16 cellular contexts compared by ENCODE assay signal in genomic region chr12:78802593-78802992, GRCh38.
DNase-seq lines count a peak whose midpoint lies in the region; ATAC-seq, FAIRE-seq and TF ChIP-seq lines count a peak whose summit lies in the region.
"Had no signal": no experiment of that assay in that cellular context is flagged by ENCODE, and none has a peak within 500 bp of the region (broad histone marks: within the 10 kb centered on the region; RNA-seq: fewer than 3 reads in every experiment).

No MANE protein-coding gene starts in this region.

- WGBS in HepG2 (ENCODE audit: low lambda C conversion rate) = 39% methylated on average over 3 of the region's 3 CpGs
- WGBS in sigmoid colon, 2 donors = 82 to 88% methylated on average over 3 of the region's 3 CpGs

- no peak overlapping the region for H2AFZ ChIP-seq in HepG2 (ENCODE audit: low read length)

- no peaks in the 10 kb centered on the region for H3K36me3 ChIP-seq in HepG2 (replicated peaks in 1 of 2; ENCODE audit: control insufficient read depth in 1 of 2, insufficient read depth in 2 of 2, low read length in 2 of 2)
- H3K36me3 ChIP-seq in sigmoid colon = no peaks in the 10 kb centered on the region
- H3K36me3 ChIP-seq: tibial nerve had no signal

- peak; percentile 22 for DNase-seq in AG09319 (ENCODE audit: extremely low read depth, low read depth)
- peak; percentile 29 for DNase-seq in HS-27A (ENCODE audit: low read depth)
- peak; percentile 93 for DNase-seq in amniotic epithelial cell (ENCODE audit: low read depth)
- peak; percentile 92 for DNase-seq in iris pigment epithelial cell (ENCODE audit: low read depth)
- DNase-seq in activated CD4-positive, alpha-beta T cell treated with anti-CD3 and anti-CD28 coated beads for 4 hours = no peak
- no peak for DNase-seq in HepG2 (ENCODE audit: low spot score)
- DNase-seq in sigmoid colon = no peak
- DNase-seq: activated CD4-positive, alpha-beta T cell treated with anti-CD3 and anti-CD28 coated beads, Interleukin-2, amount 50 U/mL, for 4 hours; activated naive CD4-positive, alpha-beta T cell; CD8-positive, alpha-beta T cell; NCI-H1105; NCI-H69; T-helper 1 cell had no signal

- CTCF ChIA-PET in HepG2 (lab: Yijun Ruan, JAX; ENCODE audit: low intra/inter-chr PET ratio, low total read pairs) = no interaction called here

- H3K4me3 ChIP-seq in HepG2 (replicated peaks in 1 of 3; ENCODE audit: insufficient read depth in 1 of 3, low read depth in 2 of 3, low read length in 3 of 3) = no peak overlapping the region
- H3K4me3 ChIP-seq in sigmoid colon = no peak overlapping the region
- H3K4me3 ChIP-seq: tibial nerve had no signal

- TF ChIP-seq CTCF in AG09319 (IDR thresholded peaks at IDR 0.05; ENCODE audit: low read depth, low read length) (no peak), HepG2 (CRISPR knock-in tag; IDR thresholded peaks at IDR 0.05) (no peak), sigmoid colon (IDR thresholded peaks at IDR 0.05) (no peak)

- TF ChIP-seq POLR2A in GM18505 (IDR thresholded peaks at IDR 0.05; ENCODE audit: borderline replicate concordance, extremely low read depth, insufficient read depth, insufficient read length) (no peak), HepG2 (IDR thresholded peaks at IDR 0.05; ENCODE audit: insufficient read depth in 1 of 2, low read depth in 2 of 2, low read length in 2 of 2) (no peak), sigmoid colon (IDR thresholded peaks at IDR 0.05) (no peak)

- H3K4me1 ChIP-seq in HepG2 (ENCODE audit: insufficient read depth, low read length) (no peaks in the 10 kb centered on the region), sigmoid colon (peaks cover 0 to 6% (median 0%) of the 10 kb centered on the region in 4 donors)
- H3K4me1 ChIP-seq: tibial nerve had no signal

- H4K20me1 ChIP-seq in HepG2 (ENCODE audit: insufficient read depth, low read length) = no peaks in the 10 kb centered on the region

- ATAC-seq in GM18505 (IDR thresholded peaks at IDR 0.05; ENCODE audit: unreplicated experiment) (no peak), HepG2 (no peak)
- ATAC-seq: CD8-positive, alpha-beta T cell; sciatic nerve had no signal

- no TSS peak for BruUV-seq in HepG2 (replicated peaks; lab: Mats Ljungman, UMichigan)

- H3K79me2 ChIP-seq in HepG2 (ENCODE audit: insufficient read depth, low read length) = no peaks in the 10 kb centered on the region

- no peaks in the 10 kb centered on the region for H3K9me3 ChIP-seq in HepG2 (ENCODE audit: low read length)
- no peaks in the 10 kb centered on the region for H3K9me3 ChIP-seq in sigmoid colon
- H3K9me3 ChIP-seq: tibial nerve had no signal

- intact Hi-C loops in HepG2 (cut with micrococcal nuclease; ENCODE audit: unreplicated experiment) = no loop called here
- intact Hi-C loops in sigmoid colon (cut with DNase I) = no loop called here

- TF ChIP-seq EP300 in HepG2 (IDR thresholded peaks at IDR 0.05; ENCODE audit: low read depth in 2 of 2, low read length in 2 of 2) (no peak), HepG2 (CRISPR knock-in tag; IDR thresholded peaks at IDR 0.05; ENCODE audit: borderline replicate concordance) (no peak), sigmoid colon (IDR thresholded peaks at IDR 0.05) (no peak)

- H3K9ac ChIP-seq in HepG2 (ENCODE audit: insufficient read depth, low read depth, low read length) = no peak overlapping the region

- H3K4me2 ChIP-seq in HepG2 (ENCODE audit: low read depth, low read length) = no peak overlapping the region

- no peaks in the 10 kb centered on the region for H3K27me3 ChIP-seq in HepG2 (ENCODE audit: control insufficient read depth in 1 of 2, insufficient read depth in 2 of 2, low read length in 2 of 2)
- no peaks in the 10 kb centered on the region for H3K27me3 ChIP-seq in sigmoid colon
- H3K27me3 ChIP-seq: tibial nerve had no signal

- POLR2A ChIA-PET in HepG2 (lab: Yijun Ruan, JAX) = no interaction called here

- in situ Hi-C loops in HepG2 (cut with HindIII; ENCODE audit: extremely low pct_ligation_motif_present, low pct_unique_long_range_greater_than_20kb) = no loop called here

- no peak for FAIRE-seq in HepG2 (lab: Jason Lieb, UNC)

- no peak overlapping the region for H3K27ac ChIP-seq in HepG2 (ENCODE audit: extremely low read length, insufficient read depth, low read length)
- no peak overlapping the region for H3K27ac ChIP-seq in sigmoid colon
- H3K27ac ChIP-seq: tibial nerve had no signal

- TF ChIP-seq RAD21 in HepG2 (CRISPR knock-in tag; IDR thresholded peaks at IDR 0.05) = no peak

TF ChIP-seq in HepG2, 621 proteins besides CTCF, POLR2A, EP300 and RAD21:
- no peak for TF ChIP-seq ZBTB39 (CRISPR knock-in tag; IDR thresholded peaks at IDR 0.05)
- TF ChIP-seq SIN3A (IDR thresholded peaks at IDR 0.05; ENCODE audit: borderline replicate concordance, low read depth, low read length) = no peak
- no peak for TF ChIP-seq CREM (IDR thresholded peaks at IDR 0.05)
- no peak for TF ChIP-seq CREM (CRISPR knock-in tag; IDR thresholded peaks at IDR 0.05)
- TF ChIP-seq SRSF4 (IDR thresholded peaks at IDR 0.05; ENCODE audit: low read depth, low read length, poor library complexity, severe bottlenecking) = no peak
- TF ChIP-seq ZNF543 (CRISPR knock-in tag; IDR thresholded peaks at IDR 0.05) = no peak
- no peak for TF ChIP-seq CEBPB (IDR thresholded peaks at IDR 0.05; ENCODE audit: borderline replicate concordance, low read depth, low read length)

Comparison
In these comparisons a context has a peak if more than half of its experiments do, and no peak if none do; other contexts are left out.
1. DNase-seq: peak in AG09319 (single experiment), HS-27A (single experiment), amniotic epithelial cell (single experiment) and iris pigment epithelial cell (single experiment); none in activated CD4-positive, alpha-beta T cell treated with anti-CD3 and anti-CD28 coated beads for 4 hours (0 of 2), HepG2 (single experiment) and sigmoid colon (single experiment).